ENCODE assay signal across 1 cellular context in genomic region chr15:96360581-96361308, GRCh38.
TF ChIP-seq lines count a peak whose summit lies in the region.

No MANE protein-coding gene starts in this region.

TF ChIP-seq in endothelial cell of umbilical vein, 7 proteins besides CTCF, POLR2A, EP300 and RAD21 (continued from another document):
- no peak for TF ChIP-seq MAX (IDR thresholded peaks at IDR 0.05; ENCODE audit: insufficient read depth, insufficient read length)
- no peak for TF ChIP-seq EZH2 (IDR thresholded peaks at IDR 0.05; ENCODE audit: borderline replicate concordance, low read depth, low read length, severe bottlenecking)
TF ChIP-seq in endothelial cell of umbilical vein: peak in this region for 0.
